8 cellular contexts compared by ENCODE assay signal in genomic region chr3:15427182-15427880, GRCh38. TPM values are rescaled to one million over a fixed set of nuclear protein-coding genes. Genes with fewer than 3 reads are reported as not detected.
DNase-seq lines count a peak whose midpoint lies in the region; TF ChIP-seq lines count a peak whose summit lies in the region.

TSS of gene EAF1 (plus strand) at chr3:15427598. CDS start at chr3:15427780, 182 bp downstream.
TSS of gene METTL6 (minus strand) at chr3:15427544. CDS start at chr3:15426511, 1,033 bp downstream.

- peak within 1 kb of the TSS; percentile 93 for H3K4me3 Mint-ChIP-seq in activated naive CD4-positive, alpha-beta T cell treated with anti-CD3 and anti-CD28 coated beads, Interleukin-2, amount 10 ng/mL, durations not matched to agents 7 days and 5 days

- H3K4me1 Mint-ChIP-seq in activated naive CD4-positive, alpha-beta T cell treated with anti-CD3 and anti-CD28 coated beads, Interleukin-2, amount 10 ng/mL, durations not matched to agents 7 days and 5 days: peaks cover 50% of the 10 kb centered on the region

- H3K36me3 ChIP-seq in H7 (replicated peaks; ENCODE audit: control insufficient read depth, insufficient read depth, low read length): peaks cover 11% of the 10 kb centered on the region
- peaks cover 12% of the 10 kb centered on the region for H3K36me3 ChIP-seq in MG63
- H3K36me3 ChIP-seq in SK-N-MC (ENCODE audit: insufficient read depth, low read length): peaks cover 6% of the 10 kb centered on the region; the same call in 1 of the 2 replicates
- peaks cover 32% of the 10 kb centered on the region for H3K36me3 ChIP-seq in osteoblast (ENCODE audit: insufficient read depth, low read length)
- no peaks in the 10 kb centered on the region for H3K36me3 ChIP-seq in testis (ENCODE audit: low read depth, missing control alignments)

- TF ChIP-seq POLR2A in testis (IDR thresholded peaks at IDR 0.05): no peak

- H2AFZ ChIP-seq in osteoblast (ENCODE audit: low read length): peak within 1 kb of the TSS; percentile 99

- in situ Hi-C loops in G401 (cut with HindIII; ENCODE audit: low sequenced_read_pairs): no loop called here

- peak; percentile 88 for DNase-seq in G401 (ENCODE audit: low spot score)
- peak; percentile 90 for DNase-seq in H7
- peak; percentile 80 for DNase-seq in MG63
- DNase-seq in SK-N-MC (ENCODE audit: low read depth, low spot score): no peak
- peak; percentile 91 for DNase-seq in activated naive CD4-positive, alpha-beta T cell treated with anti-CD3 and anti-CD28 coated beads, Interleukin-2, amount 10 ng/mL, durations not matched to agents 7 days and 5 days
- no peak for DNase-seq in glomerular endothelial cell (ENCODE audit: extremely low read depth, low read depth, low spot score)
- DNase-seq in osteoblast (ENCODE audit: insufficient read length, low spot score, missing footprints): peak; percentile 83
- DNase-seq in testis: peak; percentile 92

- TF ChIP-seq CTCF in osteoblast (IDR thresholded peaks at IDR 0.05; ENCODE audit: extremely low read depth, low read depth, low read length) (no peak), testis (IDR thresholded peaks at IDR 0.05) (no peak)

- H3K27ac ChIP-seq in SK-N-MC (no peak within 1 kb of the TSS), osteoblast (ENCODE audit: low read depth, low read length) (peak within 1 kb of the TSS; percentile 92), testis (peak within 1 kb of the TSS; percentile 69 to 75)

- peaks cover 2% of the 10 kb centered on the region for H3K9me3 Mint-ChIP-seq in activated naive CD4-positive, alpha-beta T cell treated with anti-CD3 and anti-CD28 coated beads, Interleukin-2, amount 10 ng/mL, durations not matched to agents 7 days and 5 days

- H3K27me3 Mint-ChIP-seq in activated naive CD4-positive, alpha-beta T cell treated with anti-CD3 and anti-CD28 coated beads, Interleukin-2, amount 10 ng/mL, durations not matched to agents 7 days and 5 days: no peaks in the 10 kb centered on the region

- CTCF ChIA-PET in activated naive CD4-positive, alpha-beta T cell treated with anti-CD3 and anti-CD28 coated beads, Interleukin-2, amount 10 ng/mL, durations not matched to agents 7 days and 5 days (lab: Charles Lee): interaction anchor here (0.7 to 3.0 kb wide), 4 partner anchors 127 to 210 kb away, joined by 3 to 13 read pairs (median 3); no protein-coding TSS in a partner anchor

- H3K4me1 ChIP-seq in osteoblast (ENCODE audit: insufficient read depth, low read length) (peaks cover 14% of the 10 kb centered on the region), testis (peaks cover 18% of the 10 kb centered on the region)

- peaks cover 25% of the 10 kb centered on the region for H4K20me1 ChIP-seq in osteoblast (ENCODE audit: insufficient read depth, low read length)

- H3K27me3 ChIP-seq in H7 (ENCODE audit: control insufficient read depth, insufficient read depth, low read length) (no peaks in the 10 kb centered on the region), MG63 (no peaks in the 10 kb centered on the region), osteoblast (ENCODE audit: insufficient read depth, low read length) (no peaks in the 10 kb centered on the region), testis (no peaks in the 10 kb centered on the region)

- H3K27ac Mint-ChIP-seq in activated naive CD4-positive, alpha-beta T cell treated with anti-CD3 and anti-CD28 coated beads, Interleukin-2, amount 10 ng/mL, durations not matched to agents 7 days and 5 days: peak within 1 kb of the TSS; percentile 88

- intact Hi-C loops in testis (cut with DNase I; ENCODE audit: low total_unique reads): no loop called here

- H3K4me3 ChIP-seq in H7 (ENCODE audit: insufficient read depth, low read depth, low read length): peak within 1 kb of the TSS; percentile 90
- H3K4me3 ChIP-seq in MG63: peak within 1 kb of the TSS; percentile 89
- peak within 1 kb of the TSS; percentile 87 for H3K4me3 ChIP-seq in SK-N-MC
- peak within 1 kb of the TSS; percentile 99 for H3K4me3 ChIP-seq in osteoblast (ENCODE audit: insufficient read depth, low read length)
- H3K4me3 ChIP-seq in testis: peak within 1 kb of the TSS; percentile 96 to 98

- 0 to 1% methylated on average over 36 to 52 of the region's 52 CpGs for WGBS in testis, 2 donors

- peaks cover 53% of the 10 kb centered on the region for H3K36me3 Mint-ChIP-seq in activated naive CD4-positive, alpha-beta T cell treated with anti-CD3 and anti-CD28 coated beads, Interleukin-2, amount 10 ng/mL, durations not matched to agents 7 days and 5 days

- H3K79me2 ChIP-seq in osteoblast (ENCODE audit: insufficient read depth, low read length): peaks cover 76% of the 10 kb centered on the region

- no peaks in the 10 kb centered on the region for H3K9me3 ChIP-seq in MG63
- no peaks in the 10 kb centered on the region for H3K9me3 ChIP-seq in SK-N-MC (ENCODE audit: low read depth, low read length)
- H3K9me3 ChIP-seq in osteoblast (ENCODE audit: low read depth, low read length): no peaks in the 10 kb centered on the region
- H3K9me3 ChIP-seq in testis: no peaks in the 10 kb centered on the region

- peak within 1 kb of the TSS; percentile 93 for H3K4me2 ChIP-seq in osteoblast (ENCODE audit: insufficient read depth, low read length)

- H3K9ac ChIP-seq in SK-N-MC (ENCODE audit: insufficient read length): peak within 1 kb of the TSS; percentile 86

RNA-seq across cellular contexts. Expression of gene EAF1, which starts in this region (rescaled TPM):
- 18.7 and 18.9 TPM in 2 replicates for total RNA-seq in G401 (2014; rRNA removed; shearing (Covaris generic))
- total RNA-seq in H7 (2014; rRNA removed; shearing (Covaris generic)): 25.7 and 31.2 TPM in 2 replicates
- total RNA-seq in MG63 (2014; rRNA removed; shearing (Covaris generic); ENCODE audit: low replicate concordance): 5.6 and 9.9 TPM in 2 replicates
- total RNA-seq in glomerular endothelial cell (26.4 and 28.6 TPM in 2 replicates), osteoblast (22.7 and 29.0 TPM in 2 replicates), testis (10 to 100 TPM; 25.5 to 33.4 TPM)
- 28.5 TPM for polyA plus RNA-seq in testis (ENCODE audit: insufficient read depth, low read depth, low replicate concordance)

RNA-seq across cellular contexts. Expression of gene METTL6, which starts in this region (rescaled TPM):
- 23.3 and 61.3 TPM in 2 replicates for total RNA-seq in G401 (2014; rRNA removed; shearing (Covaris generic))
- total RNA-seq in H7 (2014; rRNA removed; shearing (Covaris generic)): 13.3 and 14.0 TPM in 2 replicates
- 13.7 and 20.7 TPM in 2 replicates for total RNA-seq in MG63 (2014; rRNA removed; shearing (Covaris generic); ENCODE audit: low replicate concordance)
- total RNA-seq in glomerular endothelial cell (13.7 and 19.6 TPM in 2 replicates), osteoblast (33.0 and 36.6 TPM in 2 replicates), testis (10 to 100 TPM; 45.1 to 49.4 TPM)
- 42.9 TPM for polyA plus RNA-seq in testis (ENCODE audit: insufficient read depth, low read depth, low replicate concordance)

Comparison
In these comparisons a context has a peak if more than half of its experiments do, and no peak if none do; other contexts are left out.
1. DNase-seq: peak in G401 (single experiment), H7 (single experiment), MG63 (single experiment), activated naive CD4-positive, alpha-beta T cell treated with anti-CD3 and anti-CD28 coated beads, Interleukin-2, amount 10 ng/mL, durations not matched to agents 7 days and 5 days (single experiment), osteoblast (single experiment) and testis (single experiment); none in SK-N-MC (single experiment) and glomerular endothelial cell (single experiment).
2. Peak in every context shown above with its lines, with median percentiles within 50 percentile points of each other: H3K4me3 ChIP-seq.